8 cellular contexts compared by ENCODE assay signal in the genomic region with DNA sequence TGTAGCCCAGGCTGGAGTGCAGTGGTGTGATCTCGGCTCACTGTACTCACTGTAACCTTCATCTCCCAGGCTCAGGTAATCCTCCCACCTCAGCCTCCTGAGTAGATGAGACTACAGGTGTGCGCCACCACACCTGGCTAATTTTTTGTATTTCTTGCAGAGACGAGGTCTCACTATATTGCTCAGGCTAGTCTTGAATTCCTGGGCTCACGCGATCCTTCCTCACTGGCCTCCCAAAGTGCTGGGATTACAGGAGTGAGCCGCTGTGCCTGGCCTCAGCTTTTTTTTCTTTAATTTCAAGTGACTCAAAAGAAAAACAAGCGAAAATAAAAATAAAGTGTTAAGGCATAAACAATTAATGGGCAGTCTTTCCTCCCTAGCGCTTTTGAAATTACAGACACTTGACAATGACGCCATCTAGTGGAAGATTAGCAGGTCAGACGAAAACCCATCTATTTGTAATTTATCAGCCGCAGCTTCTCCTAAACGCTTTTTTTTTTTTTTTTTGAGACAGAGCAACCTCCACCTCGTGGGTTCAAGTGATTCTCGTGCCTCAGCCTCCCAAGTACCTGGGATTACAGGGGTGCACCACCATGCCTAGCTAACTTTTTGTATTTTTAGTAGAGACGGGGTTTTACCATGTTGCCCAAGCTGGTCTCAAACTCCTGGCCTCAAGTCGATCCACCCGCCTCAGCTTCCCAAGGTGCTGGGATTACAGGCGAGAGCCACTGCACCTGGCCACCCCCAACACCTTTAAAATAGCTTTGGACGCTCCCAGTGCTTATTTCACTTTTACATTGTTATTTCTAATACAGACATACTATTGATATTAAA. TPM values are rescaled to one million over a fixed set of nuclear protein-coding genes. Genes with fewer than 3 reads are reported as not detected.
A peak's percentile ranks its signal among the peaks of the same experiment; 100 is the strongest.
DNase-seq lines count a peak whose midpoint lies in the region; ATAC-seq and TF ChIP-seq lines count a peak whose summit lies in the region.

No MANE protein-coding gene starts in this region.

- peaks cover 0 to 8% (median 4%) of the 10 kb centered on the region in 4 donors for H3K4me1 Mint-ChIP-seq in CD4-positive, CD25-positive, alpha-beta regulatory T cell
- no peaks in the 10 kb centered on the region for H3K4me1 Mint-ChIP-seq in stimulated activated effector memory CD8-positive, alpha-beta T cell treated with anti-CD3 and anti-CD28 coated beads, Interleukin-12 subunit alpha, Interleukin-12 subunit beta, amount 100 ng/mL, for 72 hours

- POLR2A ChIA-PET in HEK293 (lab: Yijun Ruan, JAX) = interaction anchor here (0.8 to 4.6 kb wide), 4 partner anchors 74 to 543 kb away, joined by 3 to 29 read pairs (median 10); a partner anchor contains a TSS

- H3K27ac ChIP-seq in CD4-positive, CD25-positive, alpha-beta regulatory T cell (ENCODE audit: insufficient read depth, low read length, poor library complexity, severe bottlenecking) = no peak overlapping the region
- H3K27ac ChIP-seq in HEK293 (ENCODE audit: extremely low read depth, low read depth, low read length) = no peak overlapping the region

- H3K4me1 ChIP-seq in CD4-positive, CD25-positive, alpha-beta regulatory T cell (ENCODE audit: control insufficient read depth, insufficient read depth, low read length, poor library complexity, severe bottlenecking) = no peaks in the 10 kb centered on the region
- H3K4me1 ChIP-seq in HEK293 (ENCODE audit: control insufficient read depth, insufficient read depth, low read length) = no peaks in the 10 kb centered on the region

- no peaks in the 10 kb centered on the region for H3K9me3 ChIP-seq in CD4-positive, CD25-positive, alpha-beta regulatory T cell (ENCODE audit: control insufficient read depth in 2 of 2, low read length in 2 of 2)
- H3K9me3 ChIP-seq in HEK293 (ENCODE audit: control insufficient read depth, insufficient read depth, low read depth, low read length) = no peaks in the 10 kb centered on the region

- CTCF ChIA-PET in HEK293 (lab: Yijun Ruan, JAX) = interaction anchor here (0.6 to 10.6 kb wide), 68 partner anchors 10 to 1796 kb away, joined by 3 to 196 read pairs (median 4); no protein-coding TSS in a partner anchor

- peaks cover 20% of the 10 kb centered on the region for H3K27me3 Mint-ChIP-seq in CD4-positive, CD25-positive, alpha-beta regulatory T cell

- no peak overlapping the region for H3K27ac Mint-ChIP-seq in CD4-positive, CD25-positive, alpha-beta regulatory T cell
- H3K27ac Mint-ChIP-seq in stimulated activated effector memory CD8-positive, alpha-beta T cell treated with anti-CD3 and anti-CD28 coated beads, Interleukin-12 subunit alpha, Interleukin-12 subunit beta, amount 100 ng/mL, for 72 hours = no peak overlapping the region

- H3K9me3 Mint-ChIP-seq in CD4-positive, CD25-positive, alpha-beta regulatory T cell = no peaks in the 10 kb centered on the region
- no peaks in the 10 kb centered on the region for H3K9me3 Mint-ChIP-seq in stimulated activated effector memory CD8-positive, alpha-beta T cell treated with anti-CD3 and anti-CD28 coated beads, Interleukin-12 subunit alpha, Interleukin-12 subunit beta, amount 100 ng/mL, for 72 hours

- TF ChIP-seq CTCF in HEK293 (tag by site-specific recombination; IDR thresholded peaks at IDR 0.05) (peak; percentile 48; the same call in 1 of the 2 replicates), astrocyte of the spinal cord (IDR thresholded peaks at IDR 0.05; ENCODE audit: low read depth, low read length) (peak; percentile 62)

- no peaks in the 10 kb centered on the region for H3K27me3 ChIP-seq in CD4-positive, CD25-positive, alpha-beta regulatory T cell (ENCODE audit: control insufficient read depth, insufficient read depth, low read length)

- H3K4me3 ChIP-seq in CD4-positive, CD25-positive, alpha-beta regulatory T cell (ENCODE audit: low read depth, low read length) = no peak overlapping the region
- H3K4me3 ChIP-seq in HEK293 (ENCODE audit: low read depth, low read length) (no peak overlapping the region), astrocyte of the spinal cord (ENCODE audit: low read depth, low read length) (no peak overlapping the region)

- H3K4me3 Mint-ChIP-seq in CD4-positive, CD25-positive, alpha-beta regulatory T cell = no peak overlapping the region
- H3K4me3 Mint-ChIP-seq in stimulated activated effector memory CD8-positive, alpha-beta T cell treated with anti-CD3 and anti-CD28 coated beads, Interleukin-12 subunit alpha, Interleukin-12 subunit beta, amount 100 ng/mL, for 72 hours = no peak overlapping the region

- no peaks in the 10 kb centered on the region for H3K36me3 ChIP-seq in CD4-positive, CD25-positive, alpha-beta regulatory T cell (ENCODE audit: control insufficient read depth, insufficient read depth, low read length)
- H3K36me3 ChIP-seq in HEK293 (ENCODE audit: control insufficient read depth in 2 of 2, insufficient read depth in 1 of 2, low read length in 2 of 2) = no peaks in the 10 kb centered on the region

- peak in 2 of 3 donors; percentile 71 to 74 for DNase-seq in CD4-positive, CD25-positive, alpha-beta regulatory T cell
- peak; percentile 28 to 69 for DNase-seq in NCI-H526 (lab: John Stamatoyannopoulos, UW)
- peak; percentile 61 for DNase-seq in astrocyte of the spinal cord (ENCODE audit: low read depth, low spot score)
- DNase-seq in iPS-NIHi11 (ENCODE audit: low spot score) = peak; percentile 63
- DNase-seq in stimulated activated effector memory CD8-positive, alpha-beta T cell treated with anti-CD3 and anti-CD28 coated beads, Interleukin-12 subunit alpha, Interleukin-12 subunit beta, amount 100 ng/mL, for 72 hours (ENCODE audit: low spot score in 2 of 2) = no peak

- no peak for ATAC-seq in CD4-positive, CD25-positive, alpha-beta regulatory T cell (ENCODE audit: low read depth in 2 of 2)
- peak; percentile 65 for ATAC-seq in stimulated activated effector memory CD8-positive, alpha-beta T cell treated with anti-CD3 and anti-CD28 coated beads, Interleukin-12 subunit alpha, Interleukin-12 subunit beta, amount 100 ng/mL, for 72 hours
- no peak for ATAC-seq in HG03469 (IDR thresholded peaks at IDR 0.05; ENCODE audit: unreplicated experiment)
- no peak for ATAC-seq in GM18870 (IDR thresholded peaks at IDR 0.05; ENCODE audit: unreplicated experiment)

- H3K36me3 Mint-ChIP-seq in CD4-positive, CD25-positive, alpha-beta regulatory T cell = no peaks in the 10 kb centered on the region
- no peaks in the 10 kb centered on the region for H3K36me3 Mint-ChIP-seq in stimulated activated effector memory CD8-positive, alpha-beta T cell treated with anti-CD3 and anti-CD28 coated beads, Interleukin-12 subunit alpha, Interleukin-12 subunit beta, amount 100 ng/mL, for 72 hours

- in situ Hi-C loops in astrocyte of the spinal cord (cut with HindIII; ENCODE audit: low sequenced_read_pairs) = no loop called here

TF ChIP-seq in HEK293, 187 proteins besides CTCF, POLR2A, EP300 and RAD21:
- TF ChIP-seq, protein P1, sequence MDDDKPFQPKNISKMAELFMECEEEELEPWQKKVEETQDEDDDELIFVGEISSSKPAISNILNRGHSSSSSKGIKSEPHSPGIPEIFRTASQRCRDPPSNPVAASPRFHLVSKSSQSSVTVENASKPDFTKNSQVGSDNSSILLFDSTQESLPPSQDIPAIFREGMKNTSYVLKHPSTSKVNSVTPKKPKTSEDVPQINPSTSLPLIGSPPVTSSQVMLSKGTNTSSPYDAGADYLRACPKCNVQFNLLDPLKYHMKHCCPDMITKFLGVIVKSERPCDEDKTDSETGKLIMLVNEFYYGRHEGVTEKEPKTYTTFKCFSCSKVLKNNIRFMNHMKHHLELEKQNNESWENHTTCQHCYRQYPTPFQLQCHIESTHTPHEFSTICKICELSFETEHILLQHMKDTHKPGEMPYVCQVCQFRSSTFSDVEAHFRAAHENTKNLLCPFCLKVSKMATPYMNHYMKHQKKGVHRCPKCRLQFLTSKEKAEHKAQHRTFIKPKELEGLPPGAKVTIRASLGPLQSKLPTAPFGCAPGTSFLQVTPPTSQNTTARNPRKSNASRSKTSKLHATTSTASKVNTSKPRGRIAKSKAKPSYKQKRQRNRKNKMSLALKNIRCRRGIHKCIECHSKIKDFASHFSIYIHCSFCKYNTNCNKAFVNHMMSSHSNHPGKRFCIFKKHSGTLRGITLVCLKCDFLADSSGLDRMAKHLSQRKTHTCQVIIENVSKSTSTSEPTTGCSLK (tag by site-specific recombination; IDR thresholded peaks at IDR 0.05) = no peak
- TF ChIP-seq ZNF654 (tag by site-specific recombination; IDR thresholded peaks at IDR 0.05; ENCODE audit: low read depth) (peak; percentile 91), ZNF24 (tag by site-specific recombination; IDR thresholded peaks at IDR 0.05) (no peak)
- TF ChIP-seq, protein P2, sequence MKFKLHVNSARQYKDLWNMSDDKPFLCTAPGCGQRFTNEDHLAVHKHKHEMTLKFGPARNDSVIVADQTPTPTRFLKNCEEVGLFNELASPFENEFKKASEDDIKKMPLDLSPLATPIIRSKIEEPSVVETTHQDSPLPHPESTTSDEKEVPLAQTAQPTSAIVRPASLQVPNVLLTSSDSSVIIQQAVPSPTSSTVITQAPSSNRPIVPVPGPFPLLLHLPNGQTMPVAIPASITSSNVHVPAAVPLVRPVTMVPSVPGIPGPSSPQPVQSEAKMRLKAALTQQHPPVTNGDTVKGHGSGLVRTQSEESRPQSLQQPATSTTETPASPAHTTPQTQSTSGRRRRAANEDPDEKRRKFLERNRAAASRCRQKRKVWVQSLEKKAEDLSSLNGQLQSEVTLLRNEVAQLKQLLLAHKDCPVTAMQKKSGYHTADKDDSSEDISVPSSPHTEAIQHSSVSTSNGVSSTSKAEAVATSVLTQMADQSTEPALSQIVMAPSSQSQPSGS (tag by site-specific recombination; IDR thresholded peaks at IDR 0.05; ENCODE audit: low read depth) = peak; percentile 40; the same call in 1 of the 2 replicates

RNA-seq across cellular contexts. Expression of a gene that starts 28.1 kb away (rescaled TPM):
- total RNA-seq in CD4-positive, CD25-positive, alpha-beta regulatory T cell = 8.8 TPM
- 10 to 100 TPM in 2 of 4 donors, 1 to 10 TPM in 2; 4.0 to 22.9 (median 13.3) TPM for polyA plus RNA-seq in CD4-positive, CD25-positive, alpha-beta regulatory T cell

RNA-seq across cellular contexts. Expression of a gene that starts 30.2 kb away (rescaled TPM):
- 0.67 TPM for total RNA-seq in CD4-positive, CD25-positive, alpha-beta regulatory T cell
- polyA plus RNA-seq in CD4-positive, CD25-positive, alpha-beta regulatory T cell = not detected

Comparison
In these comparisons a context has a peak if more than half of its experiments do, and no peak if none do; other contexts are left out.
1. DNase-seq: peak in CD4-positive, CD25-positive, alpha-beta regulatory T cell (2 of 3), NCI-H526 (2 of 2), astrocyte of the spinal cord (single experiment) and iPS-NIHi11 (single experiment); none in stimulated activated effector memory CD8-positive, alpha-beta T cell treated with anti-CD3 and anti-CD28 coated beads, Interleukin-12 subunit alpha, Interleukin-12 subunit beta, amount 100 ng/mL, for 72 hours (0 of 2).